ENCODE assay signal across 8 cellular contexts in the genomic region with DNA sequence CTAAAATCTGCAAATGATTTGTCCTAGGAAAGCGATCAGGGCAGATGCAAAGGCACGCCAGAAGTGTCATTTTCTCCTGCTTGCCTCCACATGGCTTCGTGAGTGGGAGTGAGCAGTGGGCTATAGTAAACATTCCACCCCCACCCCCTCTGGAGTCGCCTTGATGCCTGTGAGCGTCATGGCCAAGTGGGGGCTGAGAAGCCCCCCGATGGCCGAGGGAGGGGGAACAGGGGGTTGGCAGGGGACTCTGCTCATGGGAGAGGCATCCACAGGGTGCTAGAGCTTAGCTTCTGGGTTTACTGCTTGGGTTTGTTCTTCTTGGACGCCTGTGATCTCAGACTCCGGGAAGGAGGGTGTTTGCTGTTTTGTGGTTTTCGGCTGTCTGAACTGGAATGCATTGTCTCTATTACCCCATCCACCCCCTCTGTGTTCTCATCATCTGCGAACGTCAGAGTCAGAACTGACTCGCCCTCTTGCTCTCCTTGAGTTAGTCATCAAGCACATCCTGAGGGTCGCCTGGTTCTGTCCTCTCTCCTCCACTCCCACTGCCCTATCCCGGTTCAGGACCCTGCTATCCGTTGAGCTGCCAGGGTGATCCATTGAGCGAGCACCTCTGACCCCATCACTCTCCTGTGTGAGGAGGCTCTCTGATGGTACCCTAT. TPM values are rescaled to one million over a fixed set of nuclear protein-coding genes. Genes with fewer than 3 reads are reported as not detected.
DNase-seq lines count a peak whose midpoint lies in the region; ATAC-seq and TF ChIP-seq lines count a peak whose summit lies in the region.

No MANE protein-coding gene starts in this region.

- peak in 1 of 5 donors; percentile 28 for DNase-seq in CD8-positive, alpha-beta memory T cell
- DNase-seq in NOMO-1 treated with DMSO at 0.1 percent for 48 hours (lab: John Stamatoyannopoulos, UW; ENCODE audit: unreplicated experiment) (peak; percentile 68), astrocyte of the cerebellum (ENCODE audit: low read depth) (peak; percentile 97), lower lobe of right lung (no peak), NCI-H187 (lab: John Stamatoyannopoulos, UW) (no peak), Ammon's horn (ENCODE audit: low spot score) (no peak), NCI-H2171 treated with DMSO at 0.1 percent for 48 hours (lab: John Stamatoyannopoulos, UW) (no peak), NCI-H2081 (lab: John Stamatoyannopoulos, UW) (no peak)

- H3K4me1 Mint-ChIP-seq in CD8-positive, alpha-beta memory T cell = peaks cover 67 to 89% (median 85%) of the 10 kb centered on the region in 3 donors

- H3K27me3 Mint-ChIP-seq in CD8-positive, alpha-beta memory T cell = no peaks in the 10 kb centered on the region

- CTCF ChIA-PET in CD8-positive, alpha-beta memory T cell (lab: Charles Lee) = interaction anchor here (0.7 to 0.8 kb wide), 2 partner anchors 44 to 48 kb away, joined by 3 to 4 read pairs; no protein-coding TSS in a partner anchor

- no peaks in the 10 kb centered on the region for H3K27me3 ChIP-seq in CD8-positive, alpha-beta memory T cell (ENCODE audit: insufficient read depth, low read length, poor library complexity, severe bottlenecking)
- H3K27me3 ChIP-seq in lower lobe of right lung (ENCODE audit: low read depth) = no peaks in the 10 kb centered on the region

- TF ChIP-seq CTCF in astrocyte of the cerebellum (IDR thresholded peaks at IDR 0.05; ENCODE audit: low read depth, low read length, missing control alignments) = no peak
- no peak for TF ChIP-seq CTCF in lower lobe of right lung (IDR thresholded peaks at IDR 0.05)

- H3K36me3 Mint-ChIP-seq in CD8-positive, alpha-beta memory T cell = no peaks in the 10 kb centered on the region

- H3K36me3 ChIP-seq in CD8-positive, alpha-beta memory T cell (ENCODE audit: insufficient read depth, low read length) = no peaks in the 10 kb centered on the region
- H3K36me3 ChIP-seq in lower lobe of right lung = no peaks in the 10 kb centered on the region

- POLR2A ChIA-PET in CD8-positive, alpha-beta memory T cell (lab: Charles Lee) = interaction anchor here (0.5 kb wide), 1 partner anchor 46 kb away, joined by 4 read pairs; no protein-coding TSS in a partner anchor

- peaks cover 45% of the 10 kb centered on the region for H3K4me1 ChIP-seq in CD8-positive, alpha-beta memory T cell (ENCODE audit: insufficient read depth, low read length)
- peaks cover 43% of the 10 kb centered on the region for H3K4me1 ChIP-seq in lower lobe of right lung

- intact Hi-C loops in lower lobe of right lung (cut with DNase I) = no loop called here

- H3K4me3 Mint-ChIP-seq in CD8-positive, alpha-beta memory T cell = no peak overlapping the region

- H3K9me3 Mint-ChIP-seq in CD8-positive, alpha-beta memory T cell = no peaks in the 10 kb centered on the region

- peak; percentile 19 to 52 for ATAC-seq in lower lobe of right lung

- no peaks in the 10 kb centered on the region for H3K9me3 ChIP-seq in CD8-positive, alpha-beta memory T cell (ENCODE audit: low read length)
- H3K9me3 ChIP-seq in lower lobe of right lung = no peaks in the 10 kb centered on the region

- H3K4me3 ChIP-seq in CD8-positive, alpha-beta memory T cell (ENCODE audit: low read length) = no peak overlapping the region
- H3K4me3 ChIP-seq in astrocyte of the cerebellum (ENCODE audit: low read depth, low read length) (no peak overlapping the region), lower lobe of right lung (no peak overlapping the region)

- in situ Hi-C loops in astrocyte of the cerebellum (cut with HindIII; ENCODE audit: low sequenced_read_pairs) = no loop called here

- H3K27ac ChIP-seq in CD8-positive, alpha-beta memory T cell (ENCODE audit: low read depth, low read length) = no peak overlapping the region
- H3K27ac ChIP-seq in lower lobe of right lung = peak overlapping the region; percentile 64

- H3K27ac Mint-ChIP-seq in CD8-positive, alpha-beta memory T cell = peak overlapping the region in 7 of 8 donors; percentile 19 to 98 (median 77)

RNA-seq across cellular contexts. Expression of gene TNS4, which starts 15.4 kb away (rescaled TPM):
- 1 to 10 TPM; 3.1 TPM for total RNA-seq in CD8-positive, alpha-beta memory T cell
- 0.41 TPM for polyA plus RNA-seq in CD8-positive, alpha-beta memory T cell
- 0.68 TPM for total RNA-seq in lower lobe of right lung

RNA-seq across cellular contexts. Expression of gene IGFBP4, which starts 42.7 kb away (rescaled TPM):
- total RNA-seq in CD8-positive, alpha-beta memory T cell = 1 to 10 TPM; 3.0 to 3.2 TPM
- 21.4 TPM for polyA plus RNA-seq in CD8-positive, alpha-beta memory T cell
- 371 TPM for total RNA-seq in lower lobe of right lung

Comparison
In these comparisons a context has a peak if more than half of its experiments do, and no peak if none do; other contexts are left out.
1. DNase-seq: peak in NOMO-1 treated with DMSO at 0.1 percent for 48 hours (single experiment) and astrocyte of the cerebellum (single experiment); none in lower lobe of right lung (single experiment), NCI-H187 (0 of 2), Ammon's horn (single experiment), NCI-H2171 treated with DMSO at 0.1 percent for 48 hours (single experiment) and NCI-H2081 (0 of 2).
2. RNA of gene IGFBP4, which starts 42.7 kb away (total RNA-seq): 371 TPM in lower lobe of right lung (single experiment); 3.0 to 3.2 TPM in CD8-positive, alpha-beta memory T cell; every median in the first group is over 10 times any median in the second.